ENCODE assay signal across 27 cellular contexts in genomic region chr3:171898192-171898591, GRCh38. TPM values are rescaled to one million over a fixed set of nuclear protein-coding genes. Genes with fewer than 3 reads are reported as not detected.
"Had no signal": no experiment of that assay in that cellular context is flagged by ENCODE, and none has a peak within 500 bp of the region (broad histone marks: within the 10 kb centered on the region; RNA-seq: fewer than 3 reads in every experiment).

No MANE protein-coding gene starts in this region.

- H3K27ac ChIP-seq: HL-60, KMS-11, RWPE1 had no signal

- H3K36me3 Mint-ChIP-seq: IgD-negative memory B cell had no signal

- H3K4me3 ChIP-seq: K562 had no signal

- H3K27ac Mint-ChIP-seq: IgD-negative memory B cell had no signal

- ATAC-seq: K562, Panc1, PC-3 had no signal

- FAIRE-seq: HTR-8/SVneo, K562 had no signal

- H3K9me3 ChIP-seq: SK-N-SH had no signal

- DNase-seq: Kasumi-1, MM.1S, NCI-H1092 treated with DMSO at 0.1 percent for 48 hours, NCI-H1436, NCI-H187, NCI-H2029, NCI-H2171, NCI-H226, NCI-H446, NCI-H510A, NCI-H524 treated with DMSO at 0.1 percent for 48 hours, NCI-H69, NCI-H774, PC-3, SHP77, SK-N-SH, SW 1271 had no signal

- H3K4me2 ChIP-seq: KMS-11, SK-N-SH had no signal

RNA-seq across cellular contexts. Expression of gene TMEM212, which starts 55.0 kb away (rescaled TPM):
- total RNA-seq: K562, M059J, OCI-LY7, PC-3, SK-MEL-5 had no signal
- polyA plus RNA-seq: IgD-negative memory B cell, K562, SK-N-SH had no signal
